ENCODE assay signal across 12 cellular contexts in the genomic region with DNA sequence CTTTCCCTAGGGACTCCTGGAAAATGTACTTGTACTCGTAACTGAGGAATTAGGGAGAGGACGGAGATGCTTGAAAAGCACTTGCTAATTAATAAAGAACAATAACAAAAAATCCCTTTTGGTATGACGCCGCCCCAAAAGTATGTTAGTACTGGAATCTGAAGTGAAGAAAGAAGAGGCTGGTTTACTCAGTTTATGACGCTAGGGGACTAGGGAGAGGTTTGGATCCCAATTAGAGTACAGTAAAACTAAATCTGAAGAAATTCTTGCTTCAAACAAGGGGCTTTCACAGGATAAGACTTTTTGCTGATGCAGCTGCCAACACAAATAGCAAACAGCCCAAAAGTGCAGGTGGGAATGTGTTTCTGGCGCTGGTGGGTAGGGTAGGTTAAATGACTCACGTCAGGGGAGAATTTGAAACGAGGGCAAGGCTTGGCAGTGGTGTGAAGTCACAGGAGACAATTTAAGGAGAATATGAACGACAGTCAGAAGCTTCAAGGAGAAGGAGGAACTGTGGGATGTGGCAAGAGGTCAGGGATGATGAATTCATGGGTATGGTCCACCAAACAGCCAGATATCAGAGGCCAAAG. TPM values are rescaled to one million over a fixed set of nuclear protein-coding genes. Genes with fewer than 3 reads are reported as not detected.
A peak's percentile ranks its signal among the peaks of the same experiment; 100 is the strongest.
DNase-seq lines count a peak whose midpoint lies in the region; ATAC-seq and TF ChIP-seq lines count a peak whose summit lies in the region.
"Had no signal": no experiment of that assay in that cellular context is flagged by ENCODE, and none has a peak within 500 bp of the region (broad histone marks: within the 10 kb centered on the region; RNA-seq: fewer than 3 reads in every experiment).

No MANE protein-coding gene starts in this region.

- H3K4me3 ChIP-seq in HFF-Myc (replicated peaks; ENCODE audit: low read depth, low read length) (no peak overlapping the region), cardiac fibroblast (replicated peaks in 1 of 2; ENCODE audit: low read depth in 2 of 2, low read length in 2 of 2) (no peak overlapping the region)

- H3K9me3 Mint-ChIP-seq in neural crest cell = peaks cover 3% of the 10 kb centered on the region
- H3K9me3 Mint-ChIP-seq: activated B cell treated with CpG ODN at 0.5 μM for 24 hours; naive thymus-derived CD4-positive, alpha-beta T cell had no signal

- DNase-seq in CD1c-positive myeloid dendritic cell (ENCODE audit: extremely low spot score) (peak; percentile 6), HFF-Myc (ENCODE audit: extremely low read depth, low read depth) (no peak), cardiac fibroblast (ENCODE audit: low read depth in 2 of 2) (peak; percentile 20 to 69), neural crest cell (ENCODE audit: low read depth, low spot score) (no peak), NCI-H2107 (lab: John Stamatoyannopoulos, UW) (no peak), KG1 (lab: John Stamatoyannopoulos, UW) (no peak)
- DNase-seq: activated B cell treated with CpG ODN at 0.5 μM for 24 hours; activated T-cell treated with anti-CD3 and anti-CD28 coated beads for 4 hours; glutamatergic neuron; naive thymus-derived CD4-positive, alpha-beta T cell had no signal

- H3K4me3 Mint-ChIP-seq in neural crest cell = peak overlapping the region; percentile 2

- H3K27me3 Mint-ChIP-seq in neural crest cell (ENCODE audit: low read depth) = peaks cover 26% of the 10 kb centered on the region
- H3K27me3 Mint-ChIP-seq: activated B cell treated with CpG ODN at 0.5 μM for 24 hours had no signal

- ATAC-seq in GM21390 (IDR thresholded peaks at IDR 0.05; ENCODE audit: unreplicated experiment) (no peak), GM21723 (IDR thresholded peaks at IDR 0.05; ENCODE audit: unreplicated experiment) (no peak)
- ATAC-seq: naive thymus-derived CD4-positive, alpha-beta T cell had no signal

- peaks cover 11% of the 10 kb centered on the region for H3K4me1 Mint-ChIP-seq in neural crest cell

- H3K27ac Mint-ChIP-seq in neural crest cell (ENCODE audit: unreplicated experiment) = no peak overlapping the region

- H3K36me3 Mint-ChIP-seq in neural crest cell (ENCODE audit: low read depth) = no peaks in the 10 kb centered on the region
- H3K36me3 Mint-ChIP-seq: naive thymus-derived CD4-positive, alpha-beta T cell had no signal

- TF ChIP-seq CTCF in HFF-Myc (IDR thresholded peaks at IDR 0.05; ENCODE audit: low read depth, low read length, missing control alignments) (peak; percentile 2), cardiac fibroblast (IDR thresholded peaks at IDR 0.05; ENCODE audit: low read depth, low read length) (no peak), neural crest cell (conservative IDR thresholded peaks at IDR 0.05) (no peak)

RNA-seq across cellular contexts. Expression of a gene that starts 1.2 kb away (rescaled TPM):
- 2.9 and 3.6 TPM in 2 replicates for total RNA-seq in neural crest cell

RNA-seq across cellular contexts. Expression of a gene that starts 34.1 kb away (rescaled TPM):
- 89.3 and 91.0 TPM in 2 replicates for total RNA-seq in neural crest cell

Comparison
In these comparisons a context has a peak if more than half of its experiments do, and no peak if none do; other contexts are left out.
1. DNase-seq: peak in CD1c-positive myeloid dendritic cell (single experiment) and cardiac fibroblast (2 of 2); none in HFF-Myc (single experiment), neural crest cell (single experiment), NCI-H2107 (single experiment) and KG1 (single experiment).